ENCODE assay signal across 23 cellular contexts in the genomic region with DNA sequence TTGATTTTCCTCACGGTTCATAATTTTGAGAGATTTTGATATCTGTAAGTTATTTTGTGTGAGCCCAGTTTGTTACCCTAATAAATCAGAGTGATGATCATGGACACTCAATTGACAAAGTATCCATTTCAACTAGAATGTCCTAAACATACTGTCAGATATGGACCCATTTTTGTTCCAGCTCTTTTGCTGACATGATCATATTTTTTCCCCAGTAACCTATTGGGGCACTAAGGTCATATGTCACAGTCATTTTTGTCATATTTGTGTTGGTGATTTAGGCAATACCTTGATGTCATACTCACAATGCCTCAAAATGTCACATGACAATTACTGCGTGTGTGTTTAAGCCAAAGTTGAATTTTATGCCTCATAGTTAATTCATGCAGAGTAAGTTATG.
"Had no signal": no experiment of that assay in that cellular context is flagged by ENCODE, and none has a peak within 500 bp of the region (broad histone marks: within the 10 kb centered on the region; RNA-seq: fewer than 3 reads in every experiment).

No MANE protein-coding gene starts in this region.

- DNase-seq: effector CD4-positive, alpha-beta T cell; endodermal cell; erythroblast; foreskin keratinocyte; kidney glomerular epithelial cell; mesendoderm; naive thymus-derived CD4-positive, alpha-beta T cell; nephron progenitor cell; psoas muscle; retina; spleen; stimulated activated CD4-positive, alpha-beta T cell treated with anti-CD3 and anti-CD28 coated beads, Interleukin-15, amount 100 ng/mL, for 24 hours; stimulated activated CD4-positive, alpha-beta T cell treated with anti-CD3 and anti-CD28 coated beads, Interleukin-1b, Interleukin-23, amount 100 ng/mL, for 48 hours; stimulated activated CD4-positive, alpha-beta T cell treated with anti-CD3 and anti-CD28 coated beads, Interleukin-4, amount 100 ng/mL, for 24 hours; stimulated activated naive B cell treated with anti-CD40 and anti-IgM and Interleukin-4, amounts not matched to agents 10 μg/mL and 1 μg/mL and 100 μg/mL, for 72 hours; stimulated activated naive CD8-positive, alpha-beta T cell treated with anti-CD3 and anti-CD28 coated beads, Interleukin-15, amount 100 ng/mL, for 72 hours; testis; upper lobe of right lung had no signal

- H3K4me1 ChIP-seq: foreskin keratinocyte, parathyroid adenoma, psoas muscle, spleen, testis, upper lobe of right lung, vagina had no signal

- H3K9me3 ChIP-seq: psoas muscle, spleen, testis, tibial nerve, upper lobe of right lung, vagina had no signal

- H3K9ac ChIP-seq: parathyroid adenoma had no signal

- H3K27ac ChIP-seq: foreskin keratinocyte, parathyroid adenoma, psoas muscle, spleen, testis, tibial nerve, upper lobe of right lung, vagina had no signal

- H3K36me3 ChIP-seq: spleen, tibial nerve, upper lobe of right lung, vagina had no signal

- FAIRE-seq: endothelial cell of umbilical vein, islet of Langerhans had no signal

- H3K4me3 ChIP-seq: psoas muscle, spleen, testis, tibial nerve, upper lobe of right lung, vagina had no signal

- H3K27me3 ChIP-seq: spleen, testis, tibial nerve, upper lobe of right lung, vagina had no signal
